Comparison of ENCODE assay signal across 1 cellular context in the genomic region with DNA sequence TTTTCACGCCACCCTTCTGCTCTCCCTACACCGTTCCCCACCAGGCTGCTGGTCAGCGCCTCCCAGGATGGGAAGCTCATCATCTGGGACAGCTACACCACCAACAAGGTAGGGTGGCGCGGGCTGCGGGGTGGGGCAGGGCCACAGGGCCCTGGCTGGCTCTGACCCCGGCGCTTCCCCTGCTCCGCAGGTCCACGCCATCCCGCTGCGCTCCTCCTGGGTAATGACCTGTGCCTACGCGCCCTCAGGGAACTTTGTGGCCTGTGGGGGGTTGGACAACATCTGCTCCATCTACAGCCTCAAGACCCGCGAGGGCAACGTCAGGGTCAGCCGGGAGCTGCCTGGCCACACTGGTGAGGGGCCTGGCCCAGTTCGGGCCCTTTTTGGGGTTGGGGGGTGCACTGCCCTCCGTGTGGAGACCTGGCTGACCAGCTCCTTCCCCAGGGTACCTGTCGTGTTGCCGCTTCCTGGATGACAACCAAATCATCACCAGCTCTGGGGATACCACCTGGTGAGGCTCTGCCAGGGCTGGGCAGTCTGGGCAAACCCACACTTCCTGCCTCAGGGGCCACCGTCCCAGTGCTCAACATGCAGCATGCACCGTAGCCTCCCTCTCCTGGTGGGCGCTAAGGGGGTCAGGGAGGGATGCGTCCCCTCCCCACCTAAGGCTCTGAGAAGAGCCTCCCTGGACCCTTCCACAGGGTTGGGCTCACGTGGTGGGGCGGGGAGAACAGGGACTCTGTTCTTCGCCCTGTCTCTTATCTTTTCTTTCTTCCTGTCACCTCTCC.
A peak's percentile ranks its signal among the peaks of the same experiment; 100 is the strongest.
TF ChIP-seq lines count a peak whose summit lies in the region.

No MANE protein-coding gene starts in this region.

TF ChIP-seq in HepG2, 621 proteins besides CTCF, POLR2A, EP300 and RAD21:
- peak; percentile 53 for TF ChIP-seq AGO2 (optimal IDR thresholded peaks at IDR 0.05; ENCODE audit: low read depth, low read length)
- TF ChIP-seq KLF13 (CRISPR knock-in tag; IDR thresholded peaks at IDR 0.05): no peak
- TF ChIP-seq, protein P1, sequence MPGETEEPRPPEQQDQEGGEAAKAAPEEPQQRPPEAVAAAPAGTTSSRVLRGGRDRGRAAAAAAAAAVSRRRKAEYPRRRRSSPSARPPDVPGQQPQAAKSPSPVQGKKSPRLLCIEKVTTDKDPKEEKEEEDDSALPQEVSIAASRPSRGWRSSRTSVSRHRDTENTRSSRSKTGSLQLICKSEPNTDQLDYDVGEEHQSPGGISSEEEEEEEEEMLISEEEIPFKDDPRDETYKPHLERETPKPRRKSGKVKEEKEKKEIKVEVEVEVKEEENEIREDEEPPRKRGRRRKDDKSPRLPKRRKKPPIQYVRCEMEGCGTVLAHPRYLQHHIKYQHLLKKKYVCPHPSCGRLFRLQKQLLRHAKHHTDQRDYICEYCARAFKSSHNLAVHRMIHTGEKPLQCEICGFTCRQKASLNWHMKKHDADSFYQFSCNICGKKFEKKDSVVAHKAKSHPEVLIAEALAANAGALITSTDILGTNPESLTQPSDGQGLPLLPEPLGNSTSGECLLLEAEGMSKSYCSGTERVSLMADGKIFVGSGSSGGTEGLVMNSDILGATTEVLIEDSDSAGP (CRISPR knock-in tag; IDR thresholded peaks at IDR 0.05; ENCODE audit: borderline replicate concordance): 0 out of 2 replicates have a peak, but pooled peaks have one; percentile 9
